8 cellular contexts compared by ENCODE assay signal in the genomic region with DNA sequence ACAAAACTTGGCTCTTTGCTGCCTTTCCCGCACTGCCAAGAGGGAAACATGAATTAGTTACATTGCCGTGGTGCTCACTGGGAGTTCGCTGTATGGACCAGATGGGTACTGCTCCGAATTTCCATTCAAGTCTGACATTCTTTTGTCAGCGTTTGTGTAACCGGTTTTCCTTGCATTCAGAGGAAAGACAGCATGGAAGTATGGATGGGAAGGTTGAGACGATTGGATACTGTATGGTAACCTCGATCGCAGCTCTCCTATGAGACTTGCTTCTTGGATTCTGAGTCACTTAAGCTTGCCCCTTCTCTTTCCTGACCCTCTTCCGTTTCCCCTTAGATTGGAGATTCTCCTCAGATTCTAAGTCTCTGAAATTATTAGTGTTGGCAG. TPM values are rescaled to one million over a fixed set of nuclear protein-coding genes. Genes with fewer than 3 reads are reported as not detected.
DNase-seq lines count a peak whose midpoint lies in the region; ATAC-seq and TF ChIP-seq lines count a peak whose summit lies in the region.

No MANE protein-coding gene starts in this region.

- TF ChIP-seq POLR2A in right lobe of liver (IDR thresholded peaks at IDR 0.05), result no peak

- DNase-seq in GM12864 (ENCODE audit: low read depth) (no peak), HAP-1 (ENCODE audit: low spot score in 2 of 2) (no peak), NCI-H146 (lab: John Stamatoyannopoulos, UW) (peak; percentile 15), mammary epithelial cell (no peak), right lobe of liver (no peak), tibial artery (no peak), activated gamma-delta T cell (lab: John Stamatoyannopoulos, UW) (no peak), 8988T (no peak)

- peak; percentile 4 to 13 (median 8) for ATAC-seq in right lobe of liver

- TF ChIP-seq CTCF in GM12864 (IDR thresholded peaks at IDR 0.05; ENCODE audit: low read depth, low read length, missing control alignments), result no peak
- TF ChIP-seq CTCF in mammary epithelial cell (conservative IDR thresholded peaks at IDR 0.05 in 1 of 2, IDR thresholded peaks at IDR 0.05 in 1 of 2; ENCODE audit: extremely low read depth in 1 of 2, insufficient read depth in 1 of 2, low read depth in 1 of 2, low read length in 2 of 2), result no peak
- no peak for TF ChIP-seq CTCF in right lobe of liver (IDR thresholded peaks at IDR 0.05)
- TF ChIP-seq CTCF in tibial artery (IDR thresholded peaks at IDR 0.05), result no peak

- H3K79me2 ChIP-seq in mammary epithelial cell (ENCODE audit: insufficient read depth, low read length), result peaks cover 46% of the 10 kb centered on the region

- H3K4me3 ChIP-seq in GM12864 (ENCODE audit: low read depth, low read length) (peak overlapping the region; percentile 100), HAP-1 (peak overlapping the region; percentile 89), mammary epithelial cell (replicated peaks in 1 of 3; ENCODE audit: insufficient read depth in 1 of 3, low read depth in 2 of 3, low read length in 3 of 3) (peak overlapping the region; percentile 80 to 92 (median 87)), right lobe of liver (peak overlapping the region; percentile 87 to 96 (median 90)), tibial artery (peak overlapping the region; percentile 74 to 96)

- H3K9ac ChIP-seq in mammary epithelial cell (ENCODE audit: insufficient read depth, low read length), result peak overlapping the region; percentile 92

- H3K27me3 ChIP-seq in HAP-1 (ENCODE audit: low read depth) (no peaks in the 10 kb centered on the region), mammary epithelial cell (ENCODE audit: insufficient read depth, low read length) (no peaks in the 10 kb centered on the region), right lobe of liver (no peaks in the 10 kb centered on the region), tibial artery (no peaks in the 10 kb centered on the region)

- peak overlapping the region; percentile 97 for H2AFZ ChIP-seq in mammary epithelial cell (ENCODE audit: low read depth, low read length)

- H3K4me2 ChIP-seq in mammary epithelial cell (ENCODE audit: insufficient read depth, low read depth, low read length), result peak overlapping the region; percentile 91

- dilution Hi-C loops in mammary epithelial cell (cut with HindIII; ENCODE audit: low sequenced_read_pairs), result loop anchor here (5.0 kb wide), 2 partner anchors 40 to 100 kb away; no protein-coding TSS in a partner anchor

- peak overlapping the region; percentile 97 for H3K27ac ChIP-seq in mammary epithelial cell (ENCODE audit: insufficient read depth, low read depth, low read length)
- H3K27ac ChIP-seq in right lobe of liver, result peak overlapping the region; percentile 55 to 80 (median 58)
- peak overlapping the region; percentile 79 to 87 for H3K27ac ChIP-seq in tibial artery

- no peaks in the 10 kb centered on the region for H3K36me3 ChIP-seq in HAP-1 (replicated peaks)
- H3K36me3 ChIP-seq in mammary epithelial cell (ENCODE audit: insufficient read depth, low read length), result no peaks in the 10 kb centered on the region
- H3K36me3 ChIP-seq in right lobe of liver, result no peaks in the 10 kb centered on the region
- peaks cover 0 to 3% (median 0%) of the 10 kb centered on the region in 3 donors for H3K36me3 ChIP-seq in tibial artery

- intact Hi-C loops in mammary epithelial cell (cut with micrococcal nuclease), result no loop called here
- intact Hi-C loops in right lobe of liver (cut with DNase I), result no loop called here
- intact Hi-C loops in tibial artery (cut with DNase I; ENCODE audit: low total_unique reads), result no loop called here

- CTCF ChIA-PET in mammary epithelial cell (lab: Charles Lee; ENCODE audit: low non-redundant PET), result no interaction called here

- H3K4me1 ChIP-seq in HAP-1, result peaks cover 19% of the 10 kb centered on the region
- H3K4me1 ChIP-seq in mammary epithelial cell (ENCODE audit: insufficient read depth, low read length), result peaks cover 13% of the 10 kb centered on the region
- peaks cover 0 to 13% (median 4%) of the 10 kb centered on the region in 4 donors for H3K4me1 ChIP-seq in right lobe of liver
- H3K4me1 ChIP-seq in tibial artery, result peaks cover 0 to 18% (median 3%) of the 10 kb centered on the region in 4 donors

- in situ Hi-C loops in HAP-1 (cut with MboI; ENCODE audit: low sequenced_read_pairs) (loop anchor here (10.0 kb wide), 1 partner anchor 58 kb away; the partner anchor contains the start of gene RNF145), mammary epithelial cell (cut with MboI; ENCODE audit: low sequenced_read_pairs in 2 of 2) (loop anchor here (5.0 to 25.0 kb wide), 3 partner anchors 55 to 100 kb away; partner anchors contain the start of gene RNF145 (in 1 of the 2))

- WGBS in mammary epithelial cell (ENCODE audit: low coverage, missing lambda C conversion rate), result 26% methylated on average over 10 of the region's 10 CpGs
- 39% methylated on average over 10 of the region's 10 CpGs for WGBS in right lobe of liver (ENCODE audit: insufficient coverage, low coverage, low lambda C conversion rate, missing lambda C conversion rate)

- BruUV-seq in mammary epithelial cell (replicated peaks; lab: Mats Ljungman, UMichigan), result TSS peak; percentile 90

- H3K9me3 ChIP-seq in HAP-1, result no peaks in the 10 kb centered on the region
- H3K9me3 ChIP-seq in mammary epithelial cell (replicated peaks; ENCODE audit: insufficient read depth, low read length), result no peaks in the 10 kb centered on the region
- no peaks in the 10 kb centered on the region for H3K9me3 ChIP-seq in right lobe of liver
- H3K9me3 ChIP-seq in tibial artery, result no peaks in the 10 kb centered on the region

- H4K20me1 ChIP-seq in mammary epithelial cell (ENCODE audit: insufficient read depth, low read length), result no peaks in the 10 kb centered on the region

RNA-seq across cellular contexts. Expression of gene UBLCP1, which starts 0.6 kb away (rescaled TPM):
- total RNA-seq in mammary epithelial cell (10 to 100 TPM; 30.2 to 36.5 TPM), right lobe of liver (10 to 100 TPM in 1 of 6 experiments, 1 to 10 TPM in 5; 5.5 to 13.8 (median 8.1) TPM)
- 15.4 TPM for polyA plus RNA-seq in mammary epithelial cell
- polyA minus RNA-seq in mammary epithelial cell, result 13.3 TPM

RNA-seq across cellular contexts. Expression of gene RNF145, which starts 53.1 kb away (rescaled TPM):
- total RNA-seq in mammary epithelial cell (10 to 100 TPM; 63.2 to 78.9 TPM), right lobe of liver (10 to 100 TPM in 5 of 6 experiments, 1 to 10 TPM in 1; 7.2 to 20.9 (median 10.6) TPM)
- 84.8 TPM for polyA plus RNA-seq in mammary epithelial cell
- polyA minus RNA-seq in mammary epithelial cell, result 152 TPM
